Comparison of ENCODE assay signal across 1 cellular context in the genomic region with DNA sequence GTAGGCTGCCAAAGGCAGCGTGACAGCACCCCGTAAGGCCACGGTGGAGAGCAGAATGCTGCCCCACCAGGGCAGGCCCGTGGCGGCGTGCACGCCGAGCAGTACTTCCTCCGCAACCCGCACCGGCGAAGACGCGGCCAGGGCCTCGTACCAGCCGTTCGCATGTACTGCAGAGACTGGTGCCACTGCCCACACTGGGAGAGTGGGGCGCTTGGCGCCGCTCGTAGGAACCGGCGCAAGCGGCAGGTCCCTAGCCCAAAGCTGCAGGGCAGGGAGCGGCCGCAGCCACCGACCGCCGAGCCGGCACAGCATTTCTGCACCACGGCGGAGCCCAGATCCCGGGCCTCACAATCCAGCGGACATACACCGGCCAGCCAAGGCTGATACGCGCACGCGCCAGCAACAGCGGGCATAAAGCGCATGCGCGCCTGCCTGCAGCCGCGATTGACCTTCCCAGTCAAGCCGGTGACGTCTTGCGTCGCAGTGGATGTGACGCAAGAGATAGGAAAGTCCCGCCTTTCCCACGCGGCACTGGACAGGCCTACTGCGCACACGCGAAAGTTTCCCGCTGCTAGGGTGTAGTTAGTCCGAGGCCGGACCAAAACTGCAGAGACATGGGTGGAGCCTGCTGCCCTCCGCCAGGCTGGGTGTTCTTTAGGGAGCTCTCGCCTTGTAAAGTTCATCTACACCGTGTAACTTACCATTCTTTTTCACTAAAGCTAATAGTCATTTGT.
A peak's percentile ranks its signal among the peaks of the same experiment; 100 is the strongest.
TF ChIP-seq lines count a peak whose summit lies in the region.

A gene with protein sequence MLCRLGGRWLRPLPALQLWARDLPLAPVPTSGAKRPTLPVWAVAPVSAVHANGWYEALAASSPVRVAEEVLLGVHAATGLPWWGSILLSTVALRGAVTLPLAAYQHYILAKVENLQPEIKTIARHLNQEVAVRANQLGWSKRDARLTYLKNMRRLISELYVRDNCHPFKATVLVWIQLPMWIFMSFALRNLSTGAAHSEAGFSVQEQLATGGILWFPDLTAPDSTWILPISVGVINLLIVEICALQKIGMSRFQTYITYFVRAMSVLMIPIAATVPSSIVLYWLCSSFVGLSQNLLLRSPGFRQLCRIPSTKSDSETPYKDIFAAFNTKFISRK (minus strand): TSS at position 379 of the 734 bp plus-strand sequence. CDS start 67 bp downstream, at position 312.

TF ChIP-seq in GM12878, 131 proteins besides CTCF, POLR2A, EP300 and RAD21 (continued from another document and continues in another):
- TF ChIP-seq, protein P1, sequence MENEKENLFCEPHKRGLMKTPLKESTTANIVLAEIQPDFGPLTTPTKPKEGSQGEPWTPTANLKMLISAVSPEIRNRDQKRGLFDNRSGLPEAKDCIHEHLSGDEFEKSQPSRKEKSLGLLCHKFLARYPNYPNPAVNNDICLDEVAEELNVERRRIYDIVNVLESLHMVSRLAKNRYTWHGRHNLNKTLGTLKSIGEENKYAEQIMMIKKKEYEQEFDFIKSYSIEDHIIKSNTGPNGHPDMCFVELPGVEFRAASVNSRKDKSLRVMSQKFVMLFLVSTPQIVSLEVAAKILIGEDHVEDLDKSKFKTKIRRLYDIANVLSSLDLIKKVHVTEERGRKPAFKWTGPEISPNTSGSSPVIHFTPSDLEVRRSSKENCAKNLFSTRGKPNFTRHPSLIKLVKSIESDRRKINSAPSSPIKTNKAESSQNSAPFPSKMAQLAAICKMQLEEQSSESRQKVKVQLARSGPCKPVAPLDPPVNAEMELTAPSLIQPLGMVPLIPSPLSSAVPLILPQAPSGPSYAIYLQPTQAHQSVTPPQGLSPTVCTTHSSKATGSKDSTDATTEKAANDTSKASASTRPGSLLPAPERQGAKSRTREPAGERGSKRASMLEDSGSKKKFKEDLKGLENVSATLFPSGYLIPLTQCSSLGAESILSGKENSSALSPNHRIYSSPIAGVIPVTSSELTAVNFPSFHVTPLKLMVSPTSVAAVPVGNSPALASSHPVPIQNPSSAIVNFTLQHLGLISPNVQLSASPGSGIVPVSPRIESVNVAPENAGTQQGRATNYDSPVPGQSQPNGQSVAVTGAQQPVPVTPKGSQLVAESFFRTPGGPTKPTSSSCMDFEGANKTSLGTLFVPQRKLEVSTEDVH (IDR thresholded peaks at IDR 0.05; ENCODE audit: low read depth, partially characterized antibody): no peak
- TF ChIP-seq, protein P2, sequence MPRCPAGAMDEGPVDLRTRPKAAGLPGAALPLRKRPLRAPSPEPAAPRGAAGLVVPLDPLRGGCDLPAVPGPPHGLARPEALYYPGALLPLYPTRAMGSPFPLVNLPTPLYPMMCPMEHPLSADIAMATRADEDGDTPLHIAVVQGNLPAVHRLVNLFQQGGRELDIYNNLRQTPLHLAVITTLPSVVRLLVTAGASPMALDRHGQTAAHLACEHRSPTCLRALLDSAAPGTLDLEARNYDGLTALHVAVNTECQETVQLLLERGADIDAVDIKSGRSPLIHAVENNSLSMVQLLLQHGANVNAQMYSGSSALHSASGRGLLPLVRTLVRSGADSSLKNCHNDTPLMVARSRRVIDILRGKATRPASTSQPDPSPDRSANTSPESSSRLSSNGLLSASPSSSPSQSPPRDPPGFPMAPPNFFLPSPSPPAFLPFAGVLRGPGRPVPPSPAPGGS (IDR thresholded peaks at IDR 0.05; ENCODE audit: borderline replicate concordance, insufficient read depth, low read depth, low read length, poor library complexity, severe bottlenecking): peak; percentile 87
- TF ChIP-seq FOXM1 (IDR thresholded peaks at IDR 0.05; ENCODE audit: low read depth, low read length) (peak; percentile 30; the same call in 1 of the 2 replicates), SP1 (IDR thresholded peaks at IDR 0.05; ENCODE audit: low read depth, low read length) (peak; percentile 70), SUZ12 (IDR thresholded peaks at IDR 0.05; ENCODE audit: unreplicated experiment) (no peak), ZNF622 (IDR thresholded peaks at IDR 0.05) (no peak), CHD1 (IDR thresholded peaks at IDR 0.05; ENCODE audit: low read depth, low read length) (no peak; the same call in none of the 2 replicates), ZZZ3 (IDR thresholded peaks at IDR 0.05; ENCODE audit: control insufficient read depth, insufficient read length, low read depth) (no peak), EGR1 (IDR thresholded peaks at IDR 0.05; ENCODE audit: borderline replicate concordance in 1 of 2, low read depth in 2 of 2, low read length in 2 of 2) (no peak), MYB (IDR thresholded peaks at IDR 0.05; ENCODE audit: borderline replicate concordance, low read depth, low read length) (0 out of 2 replicates have a peak, but pooled peaks have one; percentile 27), NR2C1 (IDR thresholded peaks at IDR 0.05) (peak; percentile 76), POU2F2 (IDR thresholded peaks at IDR 0.05; ENCODE audit: borderline replicate concordance, low read depth, low read length) (peak; percentile 81; the same call in 2 of the 3 replicates), CREB1 (IDR thresholded peaks at IDR 0.05; ENCODE audit: low read depth) (peak; percentile 99), YY1 (IDR thresholded peaks at IDR 0.05; ENCODE audit: low read depth, low read length) (peak; percentile 70), IKZF1 (conservative IDR thresholded peaks at IDR 0.05) (peak; percentile 97), CBFB (IDR thresholded peaks at IDR 0.05; ENCODE audit: low read depth) (peak; percentile 51; the same call in 1 of the 2 replicates), SRF (IDR thresholded peaks at IDR 0.05; ENCODE audit: low read depth in 2 of 2, low read length in 2 of 2) (peak in 1 of 2 experiments; percentile 76; a peak in 1 of 4 replicates), FOXK2 (IDR thresholded peaks at IDR 0.05) (peak; percentile 90), ESRRA (IDR thresholded peaks at IDR 0.05; ENCODE audit: low read length) (no peak; the same call in 1 of the 2 replicates), ETV6 (conservative IDR thresholded peaks at IDR 0.05 in 1 of 2, IDR thresholded peaks at IDR 0.05 in 1 of 2; ENCODE audit: borderline replicate concordance in 1 of 2, low read depth in 1 of 2) (no peak), RUNX3 (IDR thresholded peaks at IDR 0.05; ENCODE audit: low read length) (no peak; the same call in 1 of the 2 replicates), MXI1 (IDR thresholded peaks at IDR 0.05; ENCODE audit: low read depth, low read length) (peak; percentile 71; the same call in 1 of the 2 replicates), LARP7 (IDR thresholded peaks at IDR 0.05) (peak; percentile 93), ZNF384 (IDR thresholded peaks at IDR 0.05; ENCODE audit: borderline replicate concordance, low read depth, low read length) (no peak), MYC (IDR thresholded peaks at IDR 0.05; ENCODE audit: insufficient read depth, insufficient read length, insufficient replicate concordance, low read length, severe bottlenecking) (peak; percentile 90), NFYA (IDR thresholded peaks at IDR 0.05; ENCODE audit: borderline replicate concordance, low read depth, low read length) (no peak), JUND (IDR thresholded peaks at IDR 0.05; ENCODE audit: low read depth, low read length) (peak; percentile 62; the same call in 1 of the 2 replicates), GATAD2B (conservative IDR thresholded peaks at IDR 0.05; ENCODE audit: low read depth) (peak; percentile 84), SREBF2 (IDR thresholded peaks at IDR 0.05; ENCODE audit: low read length) (no peak), SMARCA5 (IDR thresholded peaks at IDR 0.05) (peak; percentile 46; the same call in 1 of the 2 replicates), ZNF274 (IDR thresholded peaks at IDR 0.05; ENCODE audit: insufficient read depth, insufficient read length) (no peak), CBX3 (IDR thresholded peaks at IDR 0.05; ENCODE audit: borderline replicate concordance, low read depth) (no peak), NFXL1 (IDR thresholded peaks at IDR 0.05; ENCODE audit: borderline replicate concordance) (no peak), MTA3 (IDR thresholded peaks at IDR 0.05; ENCODE audit: borderline replicate concordance, low read length) (no peak; the same call in 1 of the 2 replicates), IRF4 (IDR thresholded peaks at IDR 0.05; ENCODE audit: low read depth, low read length) (0 out of 2 replicates have a peak, but pooled peaks have one; percentile 50)
- TF ChIP-seq, protein P3, sequence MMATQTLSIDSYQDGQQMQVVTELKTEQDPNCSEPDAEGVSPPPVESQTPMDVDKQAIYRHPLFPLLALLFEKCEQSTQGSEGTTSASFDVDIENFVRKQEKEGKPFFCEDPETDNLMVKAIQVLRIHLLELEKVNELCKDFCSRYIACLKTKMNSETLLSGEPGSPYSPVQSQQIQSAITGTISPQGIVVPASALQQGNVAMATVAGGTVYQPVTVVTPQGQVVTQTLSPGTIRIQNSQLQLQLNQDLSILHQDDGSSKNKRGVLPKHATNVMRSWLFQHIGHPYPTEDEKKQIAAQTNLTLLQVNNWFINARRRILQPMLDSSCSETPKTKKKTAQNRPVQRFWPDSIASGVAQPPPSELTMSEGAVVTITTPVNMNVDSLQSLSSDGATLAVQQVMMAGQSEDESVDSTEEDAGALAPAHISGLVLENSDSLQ (IDR thresholded peaks at IDR 0.05): peak; percentile 58
- TF ChIP-seq, protein P4, sequence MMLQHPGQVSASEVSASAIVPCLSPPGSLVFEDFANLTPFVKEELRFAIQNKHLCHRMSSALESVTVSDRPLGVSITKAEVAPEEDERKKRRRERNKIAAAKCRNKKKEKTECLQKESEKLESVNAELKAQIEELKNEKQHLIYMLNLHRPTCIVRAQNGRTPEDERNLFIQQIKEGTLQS (IDR thresholded peaks at IDR 0.05; ENCODE audit: borderline replicate concordance, extremely low read depth, low read depth, low read length): peak; percentile 65; the same call in 1 of the 2 replicates
- TF ChIP-seq, protein P5, sequence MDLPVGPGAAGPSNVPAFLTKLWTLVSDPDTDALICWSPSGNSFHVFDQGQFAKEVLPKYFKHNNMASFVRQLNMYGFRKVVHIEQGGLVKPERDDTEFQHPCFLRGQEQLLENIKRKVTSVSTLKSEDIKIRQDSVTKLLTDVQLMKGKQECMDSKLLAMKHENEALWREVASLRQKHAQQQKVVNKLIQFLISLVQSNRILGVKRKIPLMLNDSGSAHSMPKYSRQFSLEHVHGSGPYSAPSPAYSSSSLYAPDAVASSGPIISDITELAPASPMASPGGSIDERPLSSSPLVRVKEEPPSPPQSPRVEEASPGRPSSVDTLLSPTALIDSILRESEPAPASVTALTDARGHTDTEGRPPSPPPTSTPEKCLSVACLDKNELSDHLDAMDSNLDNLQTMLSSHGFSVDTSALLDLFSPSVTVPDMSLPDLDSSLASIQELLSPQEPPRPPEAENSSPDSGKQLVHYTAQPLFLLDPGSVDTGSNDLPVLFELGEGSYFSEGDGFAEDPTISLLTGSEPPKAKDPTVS (IDR thresholded peaks at IDR 0.05; ENCODE audit: low read depth, low read length): no peak
- TF ChIP-seq, protein P6, sequence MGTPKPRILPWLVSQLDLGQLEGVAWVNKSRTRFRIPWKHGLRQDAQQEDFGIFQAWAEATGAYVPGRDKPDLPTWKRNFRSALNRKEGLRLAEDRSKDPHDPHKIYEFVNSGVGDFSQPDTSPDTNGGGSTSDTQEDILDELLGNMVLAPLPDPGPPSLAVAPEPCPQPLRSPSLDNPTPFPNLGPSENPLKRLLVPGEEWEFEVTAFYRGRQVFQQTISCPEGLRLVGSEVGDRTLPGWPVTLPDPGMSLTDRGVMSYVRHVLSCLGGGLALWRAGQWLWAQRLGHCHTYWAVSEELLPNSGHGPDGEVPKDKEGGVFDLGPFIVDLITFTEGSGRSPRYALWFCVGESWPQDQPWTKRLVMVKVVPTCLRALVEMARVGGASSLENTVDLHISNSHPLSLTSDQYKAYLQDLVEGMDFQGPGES (IDR thresholded peaks at IDR 0.05): 0 out of 2 replicates have a peak, but pooled peaks have one; percentile 32
- TF ChIP-seq, protein P7, sequence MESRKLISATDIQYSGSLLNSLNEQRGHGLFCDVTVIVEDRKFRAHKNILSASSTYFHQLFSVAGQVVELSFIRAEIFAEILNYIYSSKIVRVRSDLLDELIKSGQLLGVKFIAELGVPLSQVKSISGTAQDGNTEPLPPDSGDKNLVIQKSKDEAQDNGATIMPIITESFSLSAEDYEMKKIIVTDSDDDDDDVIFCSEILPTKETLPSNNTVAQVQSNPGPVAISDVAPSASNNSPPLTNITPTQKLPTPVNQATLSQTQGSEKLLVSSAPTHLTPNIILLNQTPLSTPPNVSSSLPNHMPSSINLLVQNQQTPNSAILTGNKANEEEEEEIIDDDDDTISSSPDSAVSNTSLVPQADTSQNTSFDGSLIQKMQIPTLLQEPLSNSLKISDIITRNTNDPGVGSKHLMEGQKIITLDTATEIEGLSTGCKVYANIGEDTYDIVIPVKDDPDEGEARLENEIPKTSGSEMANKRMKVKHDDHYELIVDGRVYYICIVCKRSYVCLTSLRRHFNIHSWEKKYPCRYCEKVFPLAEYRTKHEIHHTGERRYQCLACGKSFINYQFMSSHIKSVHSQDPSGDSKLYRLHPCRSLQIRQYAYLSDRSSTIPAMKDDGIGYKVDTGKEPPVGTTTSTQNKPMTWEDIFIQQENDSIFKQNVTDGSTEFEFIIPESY (IDR thresholded peaks at IDR 0.05): no peak
- TF ChIP-seq, protein P8, sequence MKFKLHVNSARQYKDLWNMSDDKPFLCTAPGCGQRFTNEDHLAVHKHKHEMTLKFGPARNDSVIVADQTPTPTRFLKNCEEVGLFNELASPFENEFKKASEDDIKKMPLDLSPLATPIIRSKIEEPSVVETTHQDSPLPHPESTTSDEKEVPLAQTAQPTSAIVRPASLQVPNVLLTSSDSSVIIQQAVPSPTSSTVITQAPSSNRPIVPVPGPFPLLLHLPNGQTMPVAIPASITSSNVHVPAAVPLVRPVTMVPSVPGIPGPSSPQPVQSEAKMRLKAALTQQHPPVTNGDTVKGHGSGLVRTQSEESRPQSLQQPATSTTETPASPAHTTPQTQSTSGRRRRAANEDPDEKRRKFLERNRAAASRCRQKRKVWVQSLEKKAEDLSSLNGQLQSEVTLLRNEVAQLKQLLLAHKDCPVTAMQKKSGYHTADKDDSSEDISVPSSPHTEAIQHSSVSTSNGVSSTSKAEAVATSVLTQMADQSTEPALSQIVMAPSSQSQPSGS (IDR thresholded peaks at IDR 0.05; ENCODE audit: low read length): peak; percentile 86; the same call in 1 of the 2 replicates
- TF ChIP-seq, protein P9, sequence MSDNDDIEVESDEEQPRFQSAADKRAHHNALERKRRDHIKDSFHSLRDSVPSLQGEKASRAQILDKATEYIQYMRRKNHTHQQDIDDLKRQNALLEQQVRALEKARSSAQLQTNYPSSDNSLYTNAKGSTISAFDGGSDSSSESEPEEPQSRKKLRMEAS (IDR thresholded peaks at IDR 0.05; ENCODE audit: low read depth, low read length): no peak; the same call in none of the 2 replicates
